ENCODE assay signal across 1 cellular context in the genomic region with DNA sequence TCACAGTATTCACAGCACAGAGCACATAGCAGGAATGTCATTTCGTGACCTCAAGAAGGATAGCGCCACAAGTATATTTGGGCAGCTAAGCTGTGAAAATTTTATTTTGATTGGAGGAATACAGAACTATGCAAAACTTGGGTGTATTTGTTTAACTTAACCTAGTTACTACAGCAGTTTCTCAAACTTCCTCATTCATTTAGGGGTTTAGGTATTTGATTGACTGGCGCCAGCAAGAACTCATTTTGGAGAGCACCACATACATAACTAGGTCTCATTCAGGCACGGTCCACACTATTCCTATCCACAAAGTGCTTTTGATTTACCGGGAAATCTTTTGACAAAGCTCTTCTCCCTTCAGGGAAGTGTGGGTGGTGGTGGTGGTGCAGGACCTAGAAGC.
TF ChIP-seq lines count a peak whose summit lies in the region.

No MANE protein-coding gene starts in this region.

TF ChIP-seq in GM23338, 12 proteins besides CTCF, POLR2A, EP300 and RAD21:
- TF ChIP-seq EZH2phosphoT487 (IDR thresholded peaks at IDR 0.05; ENCODE audit: unreplicated experiment) (no peak), ZNF114 (CRISPR knock-in tag; IDR thresholded peaks at IDR 0.05) (no peak), POLR2AphosphoS5 (IDR thresholded peaks at IDR 0.05; ENCODE audit: low read depth) (no peak), NANOG (IDR thresholded peaks at IDR 0.05; ENCODE audit: borderline replicate concordance) (no peak), JUNB (IDR thresholded peaks at IDR 0.05; ENCODE audit: unreplicated experiment) (no peak), CREB1 (CRISPR knock-in tag; IDR thresholded peaks at IDR 0.05; ENCODE audit: low read depth) (no peak), EZH2 (IDR thresholded peaks at IDR 0.05; ENCODE audit: low read depth, unreplicated experiment) (no peak), STAT1 (IDR thresholded peaks at IDR 0.05; ENCODE audit: unreplicated experiment) (no peak), ZNF331 (CRISPR knock-in tag; IDR thresholded peaks at IDR 0.05; ENCODE audit: low read depth) (no peak)
- TF ChIP-seq, protein P1, sequence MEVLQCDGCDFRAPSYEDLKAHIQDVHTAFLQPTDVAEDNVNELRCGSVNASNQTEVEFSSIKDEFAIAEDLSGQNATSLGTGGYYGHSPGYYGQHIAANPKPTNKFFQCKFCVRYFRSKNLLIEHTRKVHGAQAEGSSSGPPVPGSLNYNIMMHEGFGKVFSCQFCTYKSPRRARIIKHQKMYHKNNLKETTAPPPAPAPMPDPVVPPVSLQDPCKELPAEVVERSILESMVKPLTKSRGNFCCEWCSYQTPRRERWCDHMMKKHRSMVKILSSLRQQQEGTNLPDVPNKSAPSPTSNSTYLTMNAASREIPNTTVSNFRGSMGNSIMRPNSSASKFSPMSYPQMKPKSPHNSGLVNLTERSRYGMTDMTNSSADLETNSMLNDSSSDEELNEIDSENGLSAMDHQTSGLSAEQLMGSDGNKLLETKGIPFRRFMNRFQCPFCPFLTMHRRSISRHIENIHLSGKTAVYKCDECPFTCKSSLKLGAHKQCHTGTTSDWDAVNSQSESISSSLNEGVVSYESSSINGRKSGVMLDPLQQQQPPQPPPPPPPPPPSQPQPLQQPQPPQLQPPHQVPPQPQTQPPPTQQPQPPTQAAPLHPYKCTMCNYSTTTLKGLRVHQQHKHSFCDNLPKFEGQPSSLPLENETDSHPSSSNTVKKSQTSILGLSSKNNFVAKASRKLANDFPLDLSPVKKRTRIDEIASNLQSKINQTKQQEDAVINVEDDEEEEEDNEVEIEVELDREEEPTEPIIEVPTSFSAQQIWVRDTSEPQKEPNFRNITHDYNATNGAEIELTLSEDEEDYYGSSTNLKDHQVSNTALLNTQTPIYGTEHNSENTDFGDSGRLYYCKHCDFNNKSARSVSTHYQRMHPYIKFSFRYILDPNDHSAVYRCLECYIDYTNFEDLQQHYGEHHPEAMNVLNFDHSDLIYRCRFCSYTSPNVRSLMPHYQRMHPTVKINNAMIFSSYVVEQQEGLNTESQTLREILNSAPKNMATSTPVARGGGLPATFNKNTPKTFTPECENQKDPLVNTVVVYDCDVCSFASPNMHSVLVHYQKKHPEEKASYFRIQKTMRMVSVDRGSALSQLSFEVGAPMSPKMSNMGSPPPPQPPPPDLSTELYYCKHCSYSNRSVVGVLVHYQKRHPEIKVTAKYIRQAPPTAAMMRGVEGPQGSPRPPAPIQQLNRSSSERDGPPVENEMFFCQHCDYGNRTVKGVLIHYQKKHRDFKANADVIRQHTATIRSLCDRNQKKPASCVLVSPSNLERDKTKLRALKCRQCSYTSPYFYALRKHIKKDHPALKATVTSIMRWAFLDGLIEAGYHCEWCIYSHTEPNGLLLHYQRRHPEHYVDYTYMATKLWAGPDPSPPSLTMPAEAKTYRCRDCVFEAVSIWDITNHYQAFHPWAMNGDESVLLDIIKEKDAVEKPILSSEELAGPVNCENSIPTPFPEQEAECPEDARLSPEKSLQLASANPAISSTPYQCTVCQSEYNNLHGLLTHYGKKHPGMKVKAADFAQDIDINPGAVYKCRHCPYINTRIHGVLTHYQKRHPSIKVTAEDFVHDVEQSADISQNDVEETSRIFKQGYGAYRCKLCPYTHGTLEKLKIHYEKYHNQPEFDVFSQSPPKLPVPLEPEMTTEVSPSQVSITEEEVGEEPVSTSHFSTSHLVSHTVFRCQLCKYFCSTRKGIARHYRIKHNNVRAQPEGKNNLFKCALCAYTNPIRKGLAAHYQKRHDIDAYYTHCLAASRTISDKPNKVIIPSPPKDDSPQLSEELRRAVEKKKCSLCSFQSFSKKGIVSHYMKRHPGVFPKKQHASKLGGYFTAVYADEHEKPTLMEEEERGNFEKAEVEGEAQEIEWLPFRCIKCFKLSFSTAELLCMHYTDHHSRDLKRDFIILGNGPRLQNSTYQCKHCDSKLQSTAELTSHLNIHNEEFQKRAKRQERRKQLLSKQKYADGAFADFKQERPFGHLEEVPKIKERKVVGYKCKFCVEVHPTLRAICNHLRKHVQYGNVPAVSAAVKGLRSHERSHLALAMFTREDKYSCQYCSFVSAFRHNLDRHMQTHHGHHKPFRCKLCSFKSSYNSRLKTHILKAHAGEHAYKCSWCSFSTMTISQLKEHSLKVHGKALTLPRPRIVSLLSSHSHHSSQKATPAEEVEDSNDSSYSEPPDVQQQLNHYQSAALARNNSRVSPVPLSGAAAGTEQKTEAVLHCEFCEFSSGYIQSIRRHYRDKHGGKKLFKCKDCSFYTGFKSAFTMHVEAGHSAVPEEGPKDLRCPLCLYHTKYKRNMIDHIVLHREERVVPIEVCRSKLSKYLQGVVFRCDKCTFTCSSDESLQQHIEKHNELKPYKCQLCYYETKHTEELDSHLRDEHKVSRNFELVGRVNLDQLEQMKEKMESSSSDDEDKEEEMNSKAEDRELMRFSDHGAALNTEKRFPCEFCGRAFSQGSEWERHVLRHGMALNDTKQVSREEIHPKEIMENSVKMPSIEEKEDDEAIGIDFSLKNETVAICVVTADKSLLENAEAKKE (CRISPR knock-in tag; IDR thresholded peaks at IDR 0.05) = no peak
- TF ChIP-seq, protein P2, sequence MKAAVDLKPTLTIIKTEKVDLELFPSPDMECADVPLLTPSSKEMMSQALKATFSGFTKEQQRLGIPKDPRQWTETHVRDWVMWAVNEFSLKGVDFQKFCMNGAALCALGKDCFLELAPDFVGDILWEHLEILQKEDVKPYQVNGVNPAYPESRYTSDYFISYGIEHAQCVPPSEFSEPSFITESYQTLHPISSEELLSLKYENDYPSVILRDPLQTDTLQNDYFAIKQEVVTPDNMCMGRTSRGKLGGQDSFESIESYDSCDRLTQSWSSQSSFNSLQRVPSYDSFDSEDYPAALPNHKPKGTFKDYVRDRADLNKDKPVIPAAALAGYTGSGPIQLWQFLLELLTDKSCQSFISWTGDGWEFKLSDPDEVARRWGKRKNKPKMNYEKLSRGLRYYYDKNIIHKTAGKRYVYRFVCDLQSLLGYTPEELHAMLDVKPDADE (IDR thresholded peaks at IDR 0.05) = no peak
- TF ChIP-seq, protein P3, sequence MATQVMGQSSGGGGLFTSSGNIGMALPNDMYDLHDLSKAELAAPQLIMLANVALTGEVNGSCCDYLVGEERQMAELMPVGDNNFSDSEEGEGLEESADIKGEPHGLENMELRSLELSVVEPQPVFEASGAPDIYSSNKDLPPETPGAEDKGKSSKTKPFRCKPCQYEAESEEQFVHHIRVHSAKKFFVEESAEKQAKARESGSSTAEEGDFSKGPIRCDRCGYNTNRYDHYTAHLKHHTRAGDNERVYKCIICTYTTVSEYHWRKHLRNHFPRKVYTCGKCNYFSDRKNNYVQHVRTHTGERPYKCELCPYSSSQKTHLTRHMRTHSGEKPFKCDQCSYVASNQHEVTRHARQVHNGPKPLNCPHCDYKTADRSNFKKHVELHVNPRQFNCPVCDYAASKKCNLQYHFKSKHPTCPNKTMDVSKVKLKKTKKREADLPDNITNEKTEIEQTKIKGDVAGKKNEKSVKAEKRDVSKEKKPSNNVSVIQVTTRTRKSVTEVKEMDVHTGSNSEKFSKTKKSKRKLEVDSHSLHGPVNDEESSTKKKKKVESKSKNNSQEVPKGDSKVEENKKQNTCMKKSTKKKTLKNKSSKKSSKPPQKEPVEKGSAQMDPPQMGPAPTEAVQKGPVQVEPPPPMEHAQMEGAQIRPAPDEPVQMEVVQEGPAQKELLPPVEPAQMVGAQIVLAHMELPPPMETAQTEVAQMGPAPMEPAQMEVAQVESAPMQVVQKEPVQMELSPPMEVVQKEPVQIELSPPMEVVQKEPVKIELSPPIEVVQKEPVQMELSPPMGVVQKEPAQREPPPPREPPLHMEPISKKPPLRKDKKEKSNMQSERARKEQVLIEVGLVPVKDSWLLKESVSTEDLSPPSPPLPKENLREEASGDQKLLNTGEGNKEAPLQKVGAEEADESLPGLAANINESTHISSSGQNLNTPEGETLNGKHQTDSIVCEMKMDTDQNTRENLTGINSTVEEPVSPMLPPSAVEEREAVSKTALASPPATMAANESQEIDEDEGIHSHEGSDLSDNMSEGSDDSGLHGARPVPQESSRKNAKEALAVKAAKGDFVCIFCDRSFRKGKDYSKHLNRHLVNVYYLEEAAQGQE (IDR thresholded peaks at IDR 0.05; ENCODE audit: unreplicated experiment) = no peak
TF ChIP-seq in GM23338: peak in this region for 0.
